ENCODE assay signal across 10 cellular contexts in the genomic region with DNA sequence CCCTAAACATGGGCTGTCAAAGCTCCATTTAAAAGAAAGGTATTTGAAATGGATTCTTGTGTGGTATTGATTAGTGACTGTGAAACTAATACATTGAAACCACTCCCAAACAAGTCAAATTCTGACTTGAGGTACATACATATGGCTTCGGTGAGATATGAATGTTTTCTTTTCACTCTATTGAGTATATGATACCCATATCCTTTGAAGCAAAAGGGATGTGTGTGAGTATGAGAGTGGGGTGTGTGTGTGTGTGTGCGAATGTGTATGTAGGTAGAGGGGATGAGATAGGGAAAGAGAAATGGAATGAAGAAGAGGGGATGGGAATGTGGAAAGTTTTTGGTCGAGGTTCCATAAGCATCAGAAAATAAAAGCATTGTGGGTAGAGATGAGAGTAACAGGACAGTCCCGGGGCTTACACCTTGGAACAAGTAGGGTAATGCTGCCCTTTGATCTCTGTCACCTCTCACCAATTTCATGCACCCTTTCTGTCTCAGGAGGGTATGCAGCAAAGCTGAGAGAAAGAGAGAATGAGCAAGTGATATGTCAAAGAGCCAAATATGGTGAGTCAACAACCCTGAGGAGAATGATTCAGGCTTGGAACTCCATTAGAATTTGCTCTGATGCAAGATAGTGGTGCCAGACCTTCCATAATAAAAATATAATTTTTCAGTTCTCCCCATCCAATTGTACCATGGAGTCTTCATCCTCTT.
DNase-seq lines count a peak whose midpoint lies in the region; ATAC-seq and TF ChIP-seq lines count a peak whose summit lies in the region.
"Had no signal": no experiment of that assay in that cellular context is flagged by ENCODE, and none has a peak within 500 bp of the region (broad histone marks: within the 10 kb centered on the region; RNA-seq: fewer than 3 reads in every experiment).

No MANE protein-coding gene starts in this region.

- DNase-seq in AG09309 (ENCODE audit: low read depth) (peak; percentile 57), HFFc6 (peak; percentile 83), astrocyte of the hippocampus (ENCODE audit: low read depth, low spot score) (peak; percentile 75), iris pigment epithelial cell (ENCODE audit: low read depth) (peak; percentile 90), HT-29 (ENCODE audit: low spot score) (no peak), LoVo (ENCODE audit: low spot score) (no peak), WTC11 (ENCODE audit: low spot score) (no peak)
- no peak for DNase-seq in T-helper 2 cell treated with Interferon-gamma antibody and Interleukin-4, amounts not matched to agents 5 μg/mL and 100 μg/mL, for 36 hours (ENCODE audit: low spot score)
- DNase-seq: NCI-H2107, SJCRH30 had no signal

- H3K4me3 Mint-ChIP-seq in HFFc6 (no peak overlapping the region), WTC11 (no peak overlapping the region)
- no peak overlapping the region for H3K4me3 Mint-ChIP-seq in T-helper 2 cell treated with Interferon-gamma antibody and Interleukin-4, amounts not matched to agents 5 μg/mL and 100 μg/mL, for 36 hours

- POLR2A ChIA-PET in WTC11 (lab: Charles Lee): no interaction called here

- CTCF ChIA-PET in WTC11 (lab: Charles Lee): no interaction called here

- no peaks in the 10 kb centered on the region; the same call in 1 of the 2 replicates for H3K27me3 Mint-ChIP-seq in HFFc6 (ENCODE audit: insufficient read depth)
- H3K27me3 Mint-ChIP-seq in WTC11 (ENCODE audit: low read depth): no peaks in the 10 kb centered on the region; the same call in 1 of the 2 replicates
- peaks cover 44% of the 10 kb centered on the region for H3K27me3 Mint-ChIP-seq in T-helper 2 cell treated with Interferon-gamma antibody and Interleukin-4, amounts not matched to agents 5 μg/mL and 100 μg/mL, for 36 hours (ENCODE audit: low read depth)

- TF ChIP-seq CTCF in AG09309 (IDR thresholded peaks at IDR 0.05; ENCODE audit: control insufficient read depth, insufficient read depth, low read depth, low read length, missing control alignments): no peak
- no peak for TF ChIP-seq CTCF in HFFc6 (IDR thresholded peaks at IDR 0.05)
- no peak for TF ChIP-seq CTCF in WTC11 (IDR thresholded peaks at IDR 0.05)

- no peak for ATAC-seq in WTC11

- H3K4me1 Mint-ChIP-seq in HFFc6 (ENCODE audit: low read depth) (peaks cover 26% of the 10 kb centered on the region), WTC11 (peaks cover 33% of the 10 kb centered on the region)
- H3K4me1 Mint-ChIP-seq in T-helper 2 cell treated with Interferon-gamma antibody and Interleukin-4, amounts not matched to agents 5 μg/mL and 100 μg/mL, for 36 hours (ENCODE audit: low read depth): peaks cover 10% of the 10 kb centered on the region

- H3K4me3 ChIP-seq in AG09309 (ENCODE audit: control insufficient read depth, low read depth, low read length): no peak overlapping the region
- H3K4me3 ChIP-seq: SJCRH30 had no signal

- peak overlapping the region; percentile 74 for H3K27ac Mint-ChIP-seq in HFFc6
- H3K27ac Mint-ChIP-seq in WTC11: no peak overlapping the region
- H3K27ac Mint-ChIP-seq in T-helper 2 cell treated with Interferon-gamma antibody and Interleukin-4, amounts not matched to agents 5 μg/mL and 100 μg/mL, for 36 hours: no peak overlapping the region

- H3K36me3 Mint-ChIP-seq in HFFc6 (ENCODE audit: low read depth) (peaks cover 6% of the 10 kb centered on the region; the same call in 1 of the 2 replicates), WTC11 (no peaks in the 10 kb centered on the region)
- H3K36me3 Mint-ChIP-seq in T-helper 2 cell treated with Interferon-gamma antibody and Interleukin-4, amounts not matched to agents 5 μg/mL and 100 μg/mL, for 36 hours (ENCODE audit: low read depth): no peaks in the 10 kb centered on the region

- no peaks in the 10 kb centered on the region for H3K9me3 Mint-ChIP-seq in HFFc6
- H3K9me3 Mint-ChIP-seq in WTC11: no peaks in the 10 kb centered on the region
- no peaks in the 10 kb centered on the region for H3K9me3 Mint-ChIP-seq in T-helper 2 cell treated with Interferon-gamma antibody and Interleukin-4, amounts not matched to agents 5 μg/mL and 100 μg/mL, for 36 hours

TF ChIP-seq in WTC11, 78 proteins besides CTCF, POLR2A, EP300 and RAD21 (continues in another document):
- TF ChIP-seq TEAD4 (CRISPR knock-in tag; IDR thresholded peaks at IDR 0.05): no peak
- TF ChIP-seq, protein P1, sequence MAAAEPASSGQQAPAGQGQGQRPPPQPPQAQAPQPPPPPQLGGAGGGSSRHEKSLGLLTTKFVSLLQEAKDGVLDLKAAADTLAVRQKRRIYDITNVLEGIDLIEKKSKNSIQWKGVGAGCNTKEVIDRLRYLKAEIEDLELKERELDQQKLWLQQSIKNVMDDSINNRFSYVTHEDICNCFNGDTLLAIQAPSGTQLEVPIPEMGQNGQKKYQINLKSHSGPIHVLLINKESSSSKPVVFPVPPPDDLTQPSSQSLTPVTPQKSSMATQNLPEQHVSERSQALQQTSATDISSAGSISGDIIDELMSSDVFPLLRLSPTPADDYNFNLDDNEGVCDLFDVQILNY (CRISPR knock-in tag; IDR thresholded peaks at IDR 0.05): no peak
- TF ChIP-seq GABPB1 (CRISPR knock-in tag; IDR thresholded peaks at IDR 0.05): no peak
- no peak for TF ChIP-seq SOX15 (CRISPR knock-in tag; IDR thresholded peaks at IDR 0.05)
- TF ChIP-seq, protein P2, sequence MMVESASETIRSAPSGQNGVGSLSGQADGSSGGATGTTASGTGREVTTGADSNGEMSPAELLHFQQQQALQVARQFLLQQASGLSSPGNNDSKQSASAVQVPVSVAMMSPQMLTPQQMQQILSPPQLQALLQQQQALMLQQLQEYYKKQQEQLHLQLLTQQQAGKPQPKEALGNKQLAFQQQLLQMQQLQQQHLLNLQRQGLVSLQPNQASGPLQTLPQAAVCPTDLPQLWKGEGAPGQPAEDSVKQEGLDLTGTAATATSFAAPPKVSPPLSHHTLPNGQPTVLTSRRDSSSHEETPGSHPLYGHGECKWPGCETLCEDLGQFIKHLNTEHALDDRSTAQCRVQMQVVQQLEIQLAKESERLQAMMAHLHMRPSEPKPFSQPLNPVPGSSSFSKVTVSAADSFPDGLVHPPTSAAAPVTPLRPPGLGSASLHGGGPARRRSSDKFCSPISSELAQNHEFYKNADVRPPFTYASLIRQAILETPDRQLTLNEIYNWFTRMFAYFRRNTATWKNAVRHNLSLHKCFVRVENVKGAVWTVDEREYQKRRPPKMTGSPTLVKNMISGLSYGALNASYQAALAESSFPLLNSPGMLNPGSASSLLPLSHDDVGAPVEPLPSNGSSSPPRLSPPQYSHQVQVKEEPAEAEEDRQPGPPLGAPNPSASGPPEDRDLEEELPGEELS (CRISPR knock-in tag; IDR thresholded peaks at IDR 0.05): no peak
- no peak for TF ChIP-seq ELF4 (CRISPR knock-in tag; IDR thresholded peaks at IDR 0.05; ENCODE audit: low read depth)
- TF ChIP-seq, protein P3, sequence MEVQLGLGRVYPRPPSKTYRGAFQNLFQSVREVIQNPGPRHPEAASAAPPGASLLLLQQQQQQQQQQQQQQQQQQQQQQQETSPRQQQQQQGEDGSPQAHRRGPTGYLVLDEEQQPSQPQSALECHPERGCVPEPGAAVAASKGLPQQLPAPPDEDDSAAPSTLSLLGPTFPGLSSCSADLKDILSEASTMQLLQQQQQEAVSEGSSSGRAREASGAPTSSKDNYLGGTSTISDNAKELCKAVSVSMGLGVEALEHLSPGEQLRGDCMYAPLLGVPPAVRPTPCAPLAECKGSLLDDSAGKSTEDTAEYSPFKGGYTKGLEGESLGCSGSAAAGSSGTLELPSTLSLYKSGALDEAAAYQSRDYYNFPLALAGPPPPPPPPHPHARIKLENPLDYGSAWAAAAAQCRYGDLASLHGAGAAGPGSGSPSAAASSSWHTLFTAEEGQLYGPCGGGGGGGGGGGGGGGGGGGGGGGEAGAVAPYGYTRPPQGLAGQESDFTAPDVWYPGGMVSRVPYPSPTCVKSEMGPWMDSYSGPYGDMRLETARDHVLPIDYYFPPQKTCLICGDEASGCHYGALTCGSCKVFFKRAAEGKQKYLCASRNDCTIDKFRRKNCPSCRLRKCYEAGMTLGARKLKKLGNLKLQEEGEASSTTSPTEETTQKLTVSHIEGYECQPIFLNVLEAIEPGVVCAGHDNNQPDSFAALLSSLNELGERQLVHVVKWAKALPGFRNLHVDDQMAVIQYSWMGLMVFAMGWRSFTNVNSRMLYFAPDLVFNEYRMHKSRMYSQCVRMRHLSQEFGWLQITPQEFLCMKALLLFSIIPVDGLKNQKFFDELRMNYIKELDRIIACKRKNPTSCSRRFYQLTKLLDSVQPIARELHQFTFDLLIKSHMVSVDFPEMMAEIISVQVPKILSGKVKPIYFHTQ (CRISPR knock-in tag; IDR thresholded peaks at IDR 0.05): no peak
- TF ChIP-seq, protein P4, sequence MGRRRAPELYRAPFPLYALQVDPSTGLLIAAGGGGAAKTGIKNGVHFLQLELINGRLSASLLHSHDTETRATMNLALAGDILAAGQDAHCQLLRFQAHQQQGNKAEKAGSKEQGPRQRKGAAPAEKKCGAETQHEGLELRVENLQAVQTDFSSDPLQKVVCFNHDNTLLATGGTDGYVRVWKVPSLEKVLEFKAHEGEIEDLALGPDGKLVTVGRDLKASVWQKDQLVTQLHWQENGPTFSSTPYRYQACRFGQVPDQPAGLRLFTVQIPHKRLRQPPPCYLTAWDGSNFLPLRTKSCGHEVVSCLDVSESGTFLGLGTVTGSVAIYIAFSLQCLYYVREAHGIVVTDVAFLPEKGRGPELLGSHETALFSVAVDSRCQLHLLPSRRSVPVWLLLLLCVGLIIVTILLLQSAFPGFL (CRISPR knock-in tag; IDR thresholded peaks at IDR 0.05; ENCODE audit: borderline replicate concordance): no peak

Comparison
In these comparisons a context has a peak if more than half of its experiments do, and no peak if none do; other contexts are left out.
1. DNase-seq: peak in AG09309 (single experiment), HFFc6 (single experiment), astrocyte of the hippocampus (single experiment) and iris pigment epithelial cell (single experiment); none in HT-29 (single experiment), LoVo (single experiment), WTC11 (single experiment) and T-helper 2 cell treated with Interferon-gamma antibody and Interleukin-4, amounts not matched to agents 5 μg/mL and 100 μg/mL, for 36 hours (single experiment).